In the genomic region with DNA sequence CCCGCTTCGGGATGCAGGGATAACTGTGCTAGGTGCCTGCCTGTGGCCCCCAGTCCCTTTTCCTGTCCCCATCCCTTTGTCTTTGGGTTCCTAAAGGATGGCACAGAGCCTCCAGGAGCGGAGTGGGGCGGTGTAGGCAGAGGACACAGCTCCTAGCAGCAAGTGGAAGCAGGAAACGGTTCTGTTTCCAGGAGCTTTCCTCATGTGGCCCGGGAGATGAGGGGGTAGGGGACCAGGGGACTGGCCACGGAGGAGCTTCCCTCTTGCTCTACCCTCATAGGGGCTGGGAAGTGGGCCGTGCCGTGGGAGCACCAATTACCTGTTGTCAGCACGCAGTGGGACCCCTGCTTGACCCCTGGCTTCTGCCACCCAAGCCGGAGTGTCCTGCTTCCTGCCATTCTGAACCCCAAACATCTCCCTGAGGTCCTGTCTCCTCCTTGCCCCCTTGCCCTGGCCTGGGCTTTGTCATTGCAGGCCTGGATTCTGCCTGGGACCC, we compare ENCODE assay signal across 2 cellular contexts.
TF ChIP-seq lines count a peak whose summit lies in the region.

No MANE protein-coding gene starts in this region.

TF ChIP-seq in H1, 55 proteins besides CTCF, POLR2A, EP300 and RAD21:
- TF ChIP-seq RNF2 (IDR thresholded peaks at IDR 0.05; ENCODE audit: borderline replicate concordance, low read depth, low read length, missing control alignments, poor library complexity, severe bottlenecking) (no peak), POU5F1 (IDR thresholded peaks at IDR 0.05; ENCODE audit: low read depth, low read length) (no peak), TCF12 (IDR thresholded peaks at IDR 0.05; ENCODE audit: low read depth, low read length) (no peak), SAP30 (IDR thresholded peaks at IDR 0.05; ENCODE audit: insufficient read depth, insufficient replicate concordance, low read length) (no peak)

TF ChIP-seq in neural cell, 6 proteins besides CTCF, POLR2A, EP300 and RAD21:
- no peak for TF ChIP-seq MXI1 (conservative IDR thresholded peaks at IDR 0.05; ENCODE audit: poor library complexity, severe bottlenecking)
- no peak for TF ChIP-seq SMC3 (conservative IDR thresholded peaks at IDR 0.05; ENCODE audit: poor library complexity)
- no peak for TF ChIP-seq POLR2AphosphoS5 (IDR thresholded peaks at IDR 0.05)
- TF ChIP-seq, protein P1, sequence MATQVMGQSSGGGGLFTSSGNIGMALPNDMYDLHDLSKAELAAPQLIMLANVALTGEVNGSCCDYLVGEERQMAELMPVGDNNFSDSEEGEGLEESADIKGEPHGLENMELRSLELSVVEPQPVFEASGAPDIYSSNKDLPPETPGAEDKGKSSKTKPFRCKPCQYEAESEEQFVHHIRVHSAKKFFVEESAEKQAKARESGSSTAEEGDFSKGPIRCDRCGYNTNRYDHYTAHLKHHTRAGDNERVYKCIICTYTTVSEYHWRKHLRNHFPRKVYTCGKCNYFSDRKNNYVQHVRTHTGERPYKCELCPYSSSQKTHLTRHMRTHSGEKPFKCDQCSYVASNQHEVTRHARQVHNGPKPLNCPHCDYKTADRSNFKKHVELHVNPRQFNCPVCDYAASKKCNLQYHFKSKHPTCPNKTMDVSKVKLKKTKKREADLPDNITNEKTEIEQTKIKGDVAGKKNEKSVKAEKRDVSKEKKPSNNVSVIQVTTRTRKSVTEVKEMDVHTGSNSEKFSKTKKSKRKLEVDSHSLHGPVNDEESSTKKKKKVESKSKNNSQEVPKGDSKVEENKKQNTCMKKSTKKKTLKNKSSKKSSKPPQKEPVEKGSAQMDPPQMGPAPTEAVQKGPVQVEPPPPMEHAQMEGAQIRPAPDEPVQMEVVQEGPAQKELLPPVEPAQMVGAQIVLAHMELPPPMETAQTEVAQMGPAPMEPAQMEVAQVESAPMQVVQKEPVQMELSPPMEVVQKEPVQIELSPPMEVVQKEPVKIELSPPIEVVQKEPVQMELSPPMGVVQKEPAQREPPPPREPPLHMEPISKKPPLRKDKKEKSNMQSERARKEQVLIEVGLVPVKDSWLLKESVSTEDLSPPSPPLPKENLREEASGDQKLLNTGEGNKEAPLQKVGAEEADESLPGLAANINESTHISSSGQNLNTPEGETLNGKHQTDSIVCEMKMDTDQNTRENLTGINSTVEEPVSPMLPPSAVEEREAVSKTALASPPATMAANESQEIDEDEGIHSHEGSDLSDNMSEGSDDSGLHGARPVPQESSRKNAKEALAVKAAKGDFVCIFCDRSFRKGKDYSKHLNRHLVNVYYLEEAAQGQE (IDR thresholded peaks at IDR 0.05; ENCODE audit: borderline replicate concordance): no peak
- TF ChIP-seq EZH2 (IDR thresholded peaks at IDR 0.05; ENCODE audit: borderline replicate concordance, insufficient read depth, low read length, poor library complexity, severe bottlenecking): no peak
